In the genomic region with DNA sequence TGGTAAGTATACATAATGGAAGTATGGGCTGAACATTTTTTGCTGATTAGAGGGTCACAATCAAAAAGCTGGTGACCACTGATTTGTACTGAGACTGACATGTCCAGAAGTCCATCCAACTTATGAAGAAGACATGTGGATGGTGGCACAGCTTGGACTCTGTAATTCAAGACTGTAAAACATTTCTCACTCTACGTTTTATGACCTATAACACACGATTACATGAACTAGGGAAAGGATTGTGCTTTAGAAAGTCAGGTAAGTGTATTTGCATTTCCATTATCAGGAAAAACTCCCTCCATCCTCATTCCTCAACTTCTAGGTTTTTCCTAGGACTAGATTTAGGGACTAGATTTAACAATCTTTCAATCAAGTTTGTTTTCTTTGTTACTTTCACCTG, we compare ENCODE assay signal across 30 cellular contexts. TPM values are rescaled to one million over a fixed set of nuclear protein-coding genes. Genes with fewer than 3 reads are reported as not detected.
"Had no signal": no experiment of that assay in that cellular context is flagged by ENCODE, and none has a peak within 500 bp of the region (broad histone marks: within the 10 kb centered on the region; RNA-seq: fewer than 3 reads in every experiment).

No MANE protein-coding gene starts in this region.

- H3K9me3 ChIP-seq: testis, thyroid gland, transverse colon, upper lobe of right lung, uterus, vagina had no signal

- H3K4me3 Mint-ChIP-seq: stimulated activated effector memory CD8-positive, alpha-beta T cell treated with anti-CD3 and anti-CD28 coated beads, Interleukin-12 subunit alpha, Interleukin-12 subunit beta, amount 100 ng/mL, for 72 hours; stimulated activated memory B cell treated with anti-CD40 and anti-IgM and Interleukin-4, amounts not matched to agents 10 μg/mL and 1 μg/mL and 100 μg/mL, for 72 hours; stimulated activated naive CD8-positive, alpha-beta T cell treated with anti-CD3 and anti-CD28 coated beads, Interleukin-15, amount 100 ng/mL, for 72 hours; stimulated activated naive CD8-positive, alpha-beta T cell treated with anti-CD3 and anti-CD28 coated beads, Interleukin-15, Interleukin-2, amounts not matched to agents 100 ng/mL and 50 ng/mL, for 24 hours; type B pancreatic cell had no signal

- H3K4me1 Mint-ChIP-seq: stimulated activated effector memory CD8-positive, alpha-beta T cell treated with anti-CD3 and anti-CD28 coated beads, Interleukin-12 subunit alpha, Interleukin-12 subunit beta, amount 100 ng/mL, for 72 hours; stimulated activated memory B cell treated with anti-CD40 and anti-IgM and Interleukin-4, amounts not matched to agents 10 μg/mL and 1 μg/mL and 100 μg/mL, for 72 hours; stimulated activated naive CD8-positive, alpha-beta T cell treated with anti-CD3 and anti-CD28 coated beads, Interleukin-15, amount 100 ng/mL, for 72 hours had no signal

- H3K9me3 Mint-ChIP-seq: stimulated activated naive CD8-positive, alpha-beta T cell treated with anti-CD3 and anti-CD28 coated beads, Interleukin-15, Interleukin-2, amounts not matched to agents 100 ng/mL and 50 ng/mL, for 24 hours had no signal

- DNase-seq: stimulated activated CD4-positive, alpha-beta T cell treated with anti-CD3 and anti-CD28 coated beads, Interleukin-2, amount 100 ng/mL, for 24 hours; stimulated activated CD4-positive, alpha-beta T cell treated with anti-CD3 and anti-CD28 coated beads, Interleukin-2, amount 100 ng/mL, for 48 hours; stimulated activated CD4-positive, alpha-beta T cell treated with anti-CD3 and anti-CD28 coated beads, Interleukin-4, amount 100 ng/mL, for 1 hour; stimulated activated CD4-positive, alpha-beta T cell treated with anti-CD3 and anti-CD28 coated beads, Interleukin-4, amount 100 ng/mL, for 24 hours; stimulated activated CD4-positive, alpha-beta T cell treated with anti-CD3 and anti-CD28 coated beads, Interleukin-4, amount 100 ng/mL, for 4 hours; stimulated activated CD8-positive, alpha-beta memory T cell treated with anti-CD3 and anti-CD28 coated beads, Interleukin-4, amount 100 ng/mL, for 48 hours; stimulated activated naive CD4-positive, alpha-beta T cell; stimulated activated naive CD4-positive, alpha-beta T cell treated with Interleukin-2 at 50 U/mL for 16 hours; stimulated activated naive CD8-positive, alpha-beta T cell treated with anti-CD3 and anti-CD28 coated beads, Interleukin-15, amount 100 ng/mL, for 72 hours; stimulated activated naive CD8-positive, alpha-beta T cell treated with anti-CD3 and anti-CD28 coated beads, Interleukin-15, Interleukin-2, amounts not matched to agents 100 U/mL and 50 U/mL, for 24 hours; stomach; substantia nigra; testis; thyroid gland; tibial artery; transverse colon; trophoblast cell; upper lobe of left lung; upper lobe of right lung; uterus had no signal

- H3K36me3 ChIP-seq: stomach, suprapubic skin, thoracic aorta, thyroid gland, tibial artery, tibial nerve, transverse colon, upper lobe of left lung, upper lobe of right lung, uterus, vagina had no signal

- H3K27me3 ChIP-seq: stomach, suprapubic skin, testis, thyroid gland, tibial artery, tibial nerve, transverse colon, upper lobe of left lung, upper lobe of right lung, uterus, vagina had no signal

- H3K27me3 Mint-ChIP-seq: stimulated activated naive CD8-positive, alpha-beta T cell treated with anti-CD3 and anti-CD28 coated beads, Interleukin-15, amount 100 ng/mL, for 72 hours; stimulated activated naive CD8-positive, alpha-beta T cell treated with anti-CD3 and anti-CD28 coated beads, Interleukin-15, Interleukin-2, amounts not matched to agents 100 ng/mL and 50 ng/mL, for 24 hours had no signal

- ATAC-seq: stimulated activated effector memory CD8-positive, alpha-beta T cell treated with anti-CD3 and anti-CD28 coated beads, Interleukin-12 subunit alpha, Interleukin-12 subunit beta, amount 100 ng/mL, for 72 hours; stimulated activated memory B cell treated with anti-CD40 and anti-IgM and Interleukin-4, amounts not matched to agents 10 μg/mL and 1 μg/mL and 100 μg/mL, for 72 hours; stimulated activated naive CD8-positive, alpha-beta T cell treated with anti-CD3 and anti-CD28 coated beads, Interleukin-15, amount 100 ng/mL, for 72 hours; stimulated activated naive CD8-positive, alpha-beta T cell treated with anti-CD3 and anti-CD28 coated beads, Interleukin-15, Interleukin-2, amounts not matched to agents 100 U/mL and 50 U/mL, for 24 hours; upper lobe of right lung had no signal

- H3K36me3 Mint-ChIP-seq: stimulated activated memory B cell treated with anti-CD40 and anti-IgM and Interleukin-4, amounts not matched to agents 10 μg/mL and 1 μg/mL and 100 μg/mL, for 72 hours; type B pancreatic cell had no signal

- H3K4me1 ChIP-seq: stomach, suprapubic skin, testis, thyroid gland, tibial nerve, transverse colon, upper lobe of left lung, upper lobe of right lung, uterus, vagina had no signal

- H3K27ac Mint-ChIP-seq: stimulated activated effector memory CD8-positive, alpha-beta T cell treated with anti-CD3 and anti-CD28 coated beads, Interleukin-12 subunit alpha, Interleukin-12 subunit beta, amount 100 ng/mL, for 72 hours; stimulated activated memory B cell treated with anti-CD40 and anti-IgM and Interleukin-4, amounts not matched to agents 10 μg/mL and 1 μg/mL and 100 μg/mL, for 72 hours; stimulated activated naive CD8-positive, alpha-beta T cell treated with anti-CD3 and anti-CD28 coated beads, Interleukin-15, amount 100 ng/mL, for 72 hours; stimulated activated naive CD8-positive, alpha-beta T cell treated with anti-CD3 and anti-CD28 coated beads, Interleukin-15, Interleukin-2, amounts not matched to agents 100 ng/mL and 50 ng/mL, for 24 hours; type B pancreatic cell had no signal

- H3K27ac ChIP-seq: stomach, suprapubic skin, testis, thoracic aorta, thyroid gland, tibial artery, tibial nerve, transverse colon, upper lobe of left lung, upper lobe of right lung, uterus, vagina had no signal

- H3K4me3 ChIP-seq: stomach, suprapubic skin, testis, thoracic aorta, thyroid gland, tibial artery, tibial nerve, transverse colon, upper lobe of left lung, upper lobe of right lung, uterus, vagina had no signal

RNA-seq across cellular contexts. Expression of a gene that starts 49.0 kb away (rescaled TPM):
- total RNA-seq: subcutaneous adipose tissue, temporal lobe, thoracic aorta, tibial nerve, upper lobe of right lung had no signal
